In genomic region chr19:42433503-42434260, GRCh38 we compare ENCODE assay signal across 8 cellular contexts. TPM values are rescaled to one million over a fixed set of nuclear protein-coding genes. Genes with fewer than 3 reads are reported as not detected.
A peak's percentile ranks its signal among the peaks of the same experiment; 100 is the strongest.
DNase-seq lines count a peak whose midpoint lies in the region; ATAC-seq and TF ChIP-seq lines count a peak whose summit lies in the region.

No MANE protein-coding gene starts in this region.

- peak overlapping the region in 3 of 7 donors; percentile 35 to 57 (median 42) for H3K27ac Mint-ChIP-seq in CD4-positive, alpha-beta memory T cell
- no peak overlapping the region for H3K27ac Mint-ChIP-seq in activated naive CD8-positive, alpha-beta T cell treated with anti-CD3 and anti-CD28 coated beads for 36 hours

- no peaks in the 10 kb centered on the region for H3K27me3 ChIP-seq in CD4-positive, alpha-beta memory T cell (ENCODE audit: insufficient read depth, low read length)
- no peaks in the 10 kb centered on the region for H3K27me3 ChIP-seq in HL-60 (ENCODE audit: insufficient read depth, poor library complexity, severe bottlenecking)
- no peaks in the 10 kb centered on the region for H3K27me3 ChIP-seq in left ventricle myocardium inferior (ENCODE audit: low read depth)
- H3K27me3 ChIP-seq in psoas muscle (ENCODE audit: insufficient read depth in 3 of 3, low read length in 2 of 3): no peaks in the 10 kb centered on the region

- no peaks in the 10 kb centered on the region for H3K9me3 Mint-ChIP-seq in CD4-positive, alpha-beta memory T cell
- no peaks in the 10 kb centered on the region for H3K9me3 Mint-ChIP-seq in activated naive CD8-positive, alpha-beta T cell treated with anti-CD3 and anti-CD28 coated beads for 36 hours

- CTCF ChIA-PET in CD4-positive, alpha-beta memory T cell (lab: Charles Lee; ENCODE audit: partially characterized antibody): interaction anchor here (0.9 to 3.7 kb wide), 17 partner anchors 8 to 325 kb away, joined by 3 to 58 read pairs (median 5); partner anchors contain the start of gene POU2F2

- no peaks in the 10 kb centered on the region for H3K36me3 Mint-ChIP-seq in CD4-positive, alpha-beta memory T cell
- H3K36me3 Mint-ChIP-seq in activated naive CD8-positive, alpha-beta T cell treated with anti-CD3 and anti-CD28 coated beads for 36 hours: no peaks in the 10 kb centered on the region

- peak; percentile 58 to 70 (median 62) for DNase-seq in CD4-positive, alpha-beta memory T cell
- peak in 1 of 2 experiments; percentile 78 for DNase-seq in HL-60 (ENCODE audit: low read depth in 1 of 2, low spot score in 1 of 2)
- DNase-seq in activated naive CD8-positive, alpha-beta T cell treated with anti-CD3 and anti-CD28 coated beads for 36 hours: peak; percentile 47
- DNase-seq in left ventricle myocardium inferior: peak; percentile 85
- DNase-seq in psoas muscle: peak; percentile 83 to 91

- H3K27ac ChIP-seq in CD4-positive, alpha-beta memory T cell (ENCODE audit: low read depth, low read length): no peak overlapping the region
- H3K27ac ChIP-seq in HL-60 (replicated peaks): no peak overlapping the region
- H3K27ac ChIP-seq in left ventricle myocardium inferior (replicated peaks): peak overlapping the region; percentile 81
- H3K27ac ChIP-seq in psoas muscle: peak overlapping the region; percentile 9

- peak; percentile 82 for TF ChIP-seq CTCF in HL-60 (IDR thresholded peaks at IDR 0.05; ENCODE audit: insufficient read depth, low read length)
- peak; percentile 81 for TF ChIP-seq CTCF in left ventricle myocardium inferior (IDR thresholded peaks at IDR 0.05; ENCODE audit: borderline replicate concordance)
- peak; percentile 56 for TF ChIP-seq CTCF in psoas muscle (IDR thresholded peaks at IDR 0.05)

- H3K27me3 Mint-ChIP-seq in CD4-positive, alpha-beta memory T cell: no peaks in the 10 kb centered on the region
- no peaks in the 10 kb centered on the region for H3K27me3 Mint-ChIP-seq in activated naive CD8-positive, alpha-beta T cell treated with anti-CD3 and anti-CD28 coated beads for 36 hours

- H3K36me3 ChIP-seq in CD4-positive, alpha-beta memory T cell (ENCODE audit: insufficient read depth, low read length): no peaks in the 10 kb centered on the region
- H3K36me3 ChIP-seq in left ventricle myocardium inferior (no peaks in the 10 kb centered on the region), psoas muscle (ENCODE audit: insufficient read depth in 1 of 2, low read depth in 1 of 2) (no peaks in the 10 kb centered on the region)

- WGBS in psoas muscle, 3 donors: 25 to 32% (median 27%) methylated on average over 9 of the region's 9 CpGs

- peaks cover 3% of the 10 kb centered on the region for H3K4me1 ChIP-seq in CD4-positive, alpha-beta memory T cell (ENCODE audit: insufficient read depth, low read length)
- peaks cover 50% of the 10 kb centered on the region for H3K4me1 ChIP-seq in left ventricle myocardium inferior
- no peaks in the 10 kb centered on the region for H3K4me1 ChIP-seq in psoas muscle

- POLR2A ChIA-PET in CD4-positive, alpha-beta memory T cell (lab: Charles Lee; ENCODE audit: partially characterized antibody): interaction anchor here (1.2 to 1.7 kb wide), 3 partner anchors 10 to 33 kb away, joined by 4 to 7 read pairs (median 5); no protein-coding TSS in a partner anchor

- intact Hi-C loops in CD4-positive, alpha-beta memory T cell (cut with micrococcal nuclease): loop anchor here (1.0 kb wide), 4 partner anchors 13 to 325 kb away; partner anchors contain the start of gene MEGF8
- intact Hi-C loops in left ventricle myocardium inferior (cut with micrococcal nuclease): no loop called here
- intact Hi-C loops in psoas muscle (cut with DNase I): loop anchor here in 1 of 2 donors (10.0 kb wide), 1 partner anchor 299 kb away; the partner anchor contains the start of gene POU2F2

- peaks cover 3 to 6% (median 5%) of the 10 kb centered on the region in 4 donors for H3K4me1 Mint-ChIP-seq in CD4-positive, alpha-beta memory T cell
- peaks cover 4% of the 10 kb centered on the region for H3K4me1 Mint-ChIP-seq in activated naive CD8-positive, alpha-beta T cell treated with anti-CD3 and anti-CD28 coated beads for 36 hours

- H3K4me3 ChIP-seq in CD4-positive, alpha-beta memory T cell (ENCODE audit: low read length in 2 of 2): no peak overlapping the region
- H3K4me3 ChIP-seq in HL-60 (replicated peaks; ENCODE audit: insufficient read depth, low read length) (no peak overlapping the region), left ventricle myocardium inferior (peak overlapping the region; percentile 1), psoas muscle (no peak overlapping the region)

- no peaks in the 10 kb centered on the region for H3K9me3 ChIP-seq in CD4-positive, alpha-beta memory T cell (ENCODE audit: control insufficient read depth in 1 of 2, low read length in 2 of 2)
- H3K9me3 ChIP-seq in left ventricle myocardium inferior (replicated peaks) (no peaks in the 10 kb centered on the region), psoas muscle (no peaks in the 10 kb centered on the region)

- ATAC-seq in SK-N-SH treated with all-trans-retinoic acid at 6 μM for 48 hours (peak; percentile 56; the same call in 1 of the 3 replicates), psoas muscle (peak; percentile 44 to 89 (median 79)), GM18858 (IDR thresholded peaks at IDR 0.05; ENCODE audit: unreplicated experiment) (no peak), HG02623 (IDR thresholded peaks at IDR 0.05; ENCODE audit: unreplicated experiment) (no peak)

- no peak overlapping the region for H3K4me3 Mint-ChIP-seq in CD4-positive, alpha-beta memory T cell
- H3K4me3 Mint-ChIP-seq in activated naive CD8-positive, alpha-beta T cell treated with anti-CD3 and anti-CD28 coated beads for 36 hours: no peak overlapping the region

TF ChIP-seq in SK-N-SH treated with all-trans-retinoic acid at 6 μM for 48 hours, 23 proteins besides CTCF, POLR2A, EP300 and RAD21 (continues in another document):
- no peak for TF ChIP-seq PPARA (CRISPR knock-in tag; IDR thresholded peaks at IDR 0.05; ENCODE audit: borderline replicate concordance)
- TF ChIP-seq POU6F1 (CRISPR knock-in tag; IDR thresholded peaks at IDR 0.05; ENCODE audit: borderline replicate concordance, low read depth): no peak
- TF ChIP-seq ZNF70 (CRISPR knock-in tag; IDR thresholded peaks at IDR 0.05): no peak
- no peak for TF ChIP-seq ISL1 (CRISPR knock-in tag; IDR thresholded peaks at IDR 0.05)
- TF ChIP-seq CSDC2 (CRISPR knock-in tag; IDR thresholded peaks at IDR 0.05): no peak
- TF ChIP-seq BACH2 (CRISPR knock-in tag; IDR thresholded peaks at IDR 0.05; ENCODE audit: borderline replicate concordance): no peak
- no peak for TF ChIP-seq ZFP3 (CRISPR knock-in tag; IDR thresholded peaks at IDR 0.05)
- TF ChIP-seq RARB (CRISPR knock-in tag; IDR thresholded peaks at IDR 0.05): no peak
- no peak for TF ChIP-seq OSR1 (CRISPR knock-in tag; IDR thresholded peaks at IDR 0.05)
- TF ChIP-seq ESRRG (CRISPR knock-in tag; IDR thresholded peaks at IDR 0.05): no peak
- TF ChIP-seq CSRNP3 (CRISPR knock-in tag; IDR thresholded peaks at IDR 0.05): no peak

RNA-seq across cellular contexts. Expression of gene LIPE, which starts 6.5 kb away (rescaled TPM):
- total RNA-seq in CD4-positive, alpha-beta memory T cell: 10 to 100 TPM; 32.5 to 32.6 TPM
- 1 to 10 TPM; 4.0 to 7.4 TPM for polyA plus RNA-seq in CD4-positive, alpha-beta memory T cell
- total RNA-seq in activated naive CD8-positive, alpha-beta T cell treated with anti-CD3 and anti-CD28 coated beads for 36 hours: 10 to 100 TPM; 24.8 to 25.1 TPM
- total RNA-seq in left ventricle myocardium inferior (55.8 TPM), psoas muscle (10 to 100 TPM in 2 of 4 donors, 1 to 10 TPM in 2; 5.3 to 27.7 (median 10.5) TPM)
- polyA plus RNA-seq in psoas muscle: 10 to 100 TPM in 1 of 3 donors, 1 to 10 TPM in 2; 6.4 to 14.2 (median 9.3) TPM

RNA-seq across cellular contexts. Expression of gene CXCL17, which starts 9.1 kb away (rescaled TPM):
- total RNA-seq in CD4-positive, alpha-beta memory T cell: not detected
- polyA plus RNA-seq in CD4-positive, alpha-beta memory T cell: not detected
- not detected for total RNA-seq in activated naive CD8-positive, alpha-beta T cell treated with anti-CD3 and anti-CD28 coated beads for 36 hours
- total RNA-seq in left ventricle myocardium inferior (not detected), psoas muscle (not detected)
- under 1 TPM in 2 of 3 donors, not detected in 1; 0.05 to 0.11 TPM for polyA plus RNA-seq in psoas muscle

RNA-seq across cellular contexts. Expression of gene CNFN, which starts 43.6 kb away (rescaled TPM):
- total RNA-seq in CD4-positive, alpha-beta memory T cell: not detected
- polyA plus RNA-seq in CD4-positive, alpha-beta memory T cell: under 1 TPM in 1 of 2 donors, not detected in 1; 0.96 TPM
- not detected for total RNA-seq in activated naive CD8-positive, alpha-beta T cell treated with anti-CD3 and anti-CD28 coated beads for 36 hours
- 0.49 TPM for total RNA-seq in left ventricle myocardium inferior
- not detected for total RNA-seq in psoas muscle
- 1 to 10 TPM in 1 of 3 donors, under 1 TPM in 2; 0.24 to 1.0 (median 0.84) TPM for polyA plus RNA-seq in psoas muscle

Comparison
In these comparisons a context has a peak if more than half of its experiments do, and no peak if none do; other contexts are left out.
1. H3K27ac ChIP-seq: peak in left ventricle myocardium inferior (single experiment) and psoas muscle (single experiment); none in CD4-positive, alpha-beta memory T cell (single experiment) and HL-60 (single experiment).
2. ATAC-seq: peak in SK-N-SH treated with all-trans-retinoic acid at 6 μM for 48 hours (single experiment) and psoas muscle (4 of 4); none in GM18858 (single experiment) and HG02623 (single experiment).
3. Peak in every context shown above with its lines, with median percentiles within 50 percentile points of each other: CTCF ChIP-seq.